1 cellular context compared by ENCODE assay signal in genomic region chr5:32174011-32174866, GRCh38.
TF ChIP-seq lines count a peak whose summit lies in the region.

GOLPH3 (minus strand) TSS chr5:32174319; CDS start chr5:32174034, 285 bp downstream.

TF ChIP-seq in WTC11, 78 proteins besides CTCF, POLR2A, EP300 and RAD21 (continued from another document):
- TF ChIP-seq ZNF416 (CRISPR knock-in tag; IDR thresholded peaks at IDR 0.05) (peak; percentile 10; the same call in 1 of the 2 replicates), ETV6 (CRISPR knock-in tag; IDR thresholded peaks at IDR 0.05) (0 out of 2 replicates have a peak, but pooled peaks have one; percentile 31), FOXP4 (CRISPR knock-in tag; IDR thresholded peaks at IDR 0.05) (0 out of 2 replicates have a peak, but pooled peaks have one; percentile 39), CREB1 (CRISPR knock-in tag; IDR thresholded peaks at IDR 0.05) (peak; percentile 73; the same call in 1 of the 2 replicates), ERG (CRISPR knock-in tag; IDR thresholded peaks at IDR 0.05) (0 out of 2 replicates have a peak, but pooled peaks have one; percentile 18), ZNF281 (CRISPR knock-in tag; IDR thresholded peaks at IDR 0.05) (peak; percentile 15; the same call in 1 of the 2 replicates), HMGXB4 (CRISPR knock-in tag; IDR thresholded peaks at IDR 0.05) (peak; percentile 64; the same call in 1 of the 2 replicates), EMX1 (CRISPR knock-in tag; IDR thresholded peaks at IDR 0.05) (0 out of 2 replicates have a peak, but pooled peaks have one; percentile 53), CBFB (CRISPR knock-in tag; IDR thresholded peaks at IDR 0.05; ENCODE audit: low read depth) (no peak), OVOL2 (CRISPR knock-in tag; IDR thresholded peaks at IDR 0.05; ENCODE audit: borderline replicate concordance) (no peak), FOXK1 (CRISPR knock-in tag; IDR thresholded peaks at IDR 0.05) (0 out of 2 replicates have a peak, but pooled peaks have one; percentile 45), CDX4 (CRISPR knock-in tag; IDR thresholded peaks at IDR 0.05; ENCODE audit: borderline replicate concordance) (no peak), ZNF232 (CRISPR knock-in tag; IDR thresholded peaks at IDR 0.05) (peak; percentile 23; the same call in 1 of the 2 replicates), FOXP1 (CRISPR knock-in tag; IDR thresholded peaks at IDR 0.05; ENCODE audit: borderline replicate concordance) (peak; percentile 74), NFYB (CRISPR knock-in tag; conservative IDR thresholded peaks at IDR 0.05; ENCODE audit: low read depth) (no peak), MAX (CRISPR knock-in tag; IDR thresholded peaks at IDR 0.05) (peak; percentile 61; the same call in 1 of the 2 replicates), AR (CRISPR knock-in tag; IDR thresholded peaks at IDR 0.05) (no peak), ZNF532 (CRISPR knock-in tag; IDR thresholded peaks at IDR 0.05; ENCODE audit: borderline replicate concordance) (no peak), ATF6 (CRISPR knock-in tag; IDR thresholded peaks at IDR 0.05) (no peak), HMGA2 (CRISPR knock-in tag; IDR thresholded peaks at IDR 0.05) (no peak), GABPB1 (CRISPR knock-in tag; IDR thresholded peaks at IDR 0.05) (peak; percentile 67), GTF2I (CRISPR knock-in tag; conservative IDR thresholded peaks at IDR 0.05) (no peak), TEAD1 (CRISPR knock-in tag; IDR thresholded peaks at IDR 0.05) (peak; percentile 75; the same call in 1 of the 2 replicates), SMAD3 (CRISPR knock-in tag; IDR thresholded peaks at IDR 0.05; ENCODE audit: borderline replicate concordance) (no peak), IRF2 (CRISPR knock-in tag; IDR thresholded peaks at IDR 0.05; ENCODE audit: borderline replicate concordance, low read depth) (no peak), SMAD4 (CRISPR knock-in tag; IDR thresholded peaks at IDR 0.05) (peak; percentile 52; the same call in 1 of the 2 replicates), PRDM15 (CRISPR knock-in tag; IDR thresholded peaks at IDR 0.05) (peak; percentile 21; the same call in 1 of the 2 replicates)
